ENCODE assay signal across 9 cellular contexts in genomic region chr15:41917767-41918430, GRCh38. TPM values are rescaled to one million over a fixed set of nuclear protein-coding genes. Genes with fewer than 3 reads are reported as not detected.
DNase-seq lines count a peak whose midpoint lies in the region; ATAC-seq and TF ChIP-seq lines count a peak whose summit lies in the region.
"Had no signal": no experiment of that assay in that cellular context is flagged by ENCODE, and none has a peak within 500 bp of the region (broad histone marks: within the 10 kb centered on the region; RNA-seq: fewer than 3 reads in every experiment).

No MANE protein-coding gene starts in this region.

- peaks cover 5% of the 10 kb centered on the region for H3K4me1 Mint-ChIP-seq in activated T-helper 17 cell treated with anti-CD3 and anti-CD28 coated beads, Interleukin-2, amount 50 U/mL, for 72 hours
- H3K4me1 Mint-ChIP-seq in CD4-positive, alpha-beta memory T cell: peaks cover 2 to 10% (median 7%) of the 10 kb centered on the region in 4 donors

- H3K27me3 Mint-ChIP-seq in activated T-helper 17 cell treated with anti-CD3 and anti-CD28 coated beads, Interleukin-2, amount 50 U/mL, for 72 hours: no peaks in the 10 kb centered on the region
- no peaks in the 10 kb centered on the region for H3K27me3 Mint-ChIP-seq in CD4-positive, alpha-beta memory T cell

- no peak overlapping the region for H3K4me3 Mint-ChIP-seq in activated T-helper 17 cell treated with anti-CD3 and anti-CD28 coated beads, Interleukin-2, amount 50 U/mL, for 72 hours
- no peak overlapping the region for H3K4me3 Mint-ChIP-seq in CD4-positive, alpha-beta memory T cell

- no peaks in the 10 kb centered on the region for H3K9me3 Mint-ChIP-seq in activated T-helper 17 cell treated with anti-CD3 and anti-CD28 coated beads, Interleukin-2, amount 50 U/mL, for 72 hours
- no peaks in the 10 kb centered on the region for H3K9me3 Mint-ChIP-seq in CD4-positive, alpha-beta memory T cell

- H3K4me1 ChIP-seq in heart left ventricle: peaks cover 27 to 100% (median 94%) of the 10 kb centered on the region in 12 donors
- H3K4me1 ChIP-seq in CD4-positive, alpha-beta memory T cell (ENCODE audit: insufficient read depth, low read length): no peaks in the 10 kb centered on the region

- peak overlapping the region; percentile 42 to 93 (median 83) for H3K27ac ChIP-seq in heart left ventricle
- no peak overlapping the region for H3K27ac ChIP-seq in CD4-positive, alpha-beta memory T cell (ENCODE audit: low read depth, low read length)

- TF ChIP-seq POLR2A in heart left ventricle (IDR thresholded peaks at IDR 0.05): no peak

- DNase-seq in HPDE6-E6E7 (ENCODE audit: extremely low spot score): peak; percentile 83
- peak in 2 of 5 donors; percentile 68 to 70 for DNase-seq in heart left ventricle
- DNase-seq in superior temporal gyrus (ENCODE audit: extremely low spot score): peak; percentile 45
- no peak for DNase-seq in CD4-positive, alpha-beta memory T cell
- no peak for DNase-seq in activated CD4-positive, alpha-beta T cell treated with anti-CD3 and anti-CD28 coated beads for 1 hour
- DNase-seq in NCI-H146 treated with DMSO at 0.1 percent for 48 hours (lab: John Stamatoyannopoulos, UW; ENCODE audit: unreplicated experiment): no peak
- DNase-seq: central memory CD4-positive, alpha-beta T cell had no signal

- H3K36me3 Mint-ChIP-seq in activated T-helper 17 cell treated with anti-CD3 and anti-CD28 coated beads, Interleukin-2, amount 50 U/mL, for 72 hours (ENCODE audit: low read depth): peaks cover 97% of the 10 kb centered on the region
- H3K36me3 Mint-ChIP-seq in CD4-positive, alpha-beta memory T cell: peaks cover 42 to 60% of the 10 kb centered on the region in 2 donors

- no peak for TF ChIP-seq CTCF in heart left ventricle (IDR thresholded peaks at IDR 0.05)

- no peaks in the 10 kb centered on the region for H3K27me3 ChIP-seq in heart left ventricle
- H3K27me3 ChIP-seq in CD4-positive, alpha-beta memory T cell (ENCODE audit: insufficient read depth, low read length): no peaks in the 10 kb centered on the region

- no peak overlapping the region for H3K27ac Mint-ChIP-seq in activated T-helper 17 cell treated with anti-CD3 and anti-CD28 coated beads, Interleukin-2, amount 50 U/mL, for 72 hours
- peak overlapping the region in 2 of 7 donors; percentile 15 to 61 for H3K27ac Mint-ChIP-seq in CD4-positive, alpha-beta memory T cell

- 42 to 55% (median 47%) methylated on average over 9 to 10 of the region's 10 CpGs for WGBS in heart left ventricle, 4 donors

- CTCF ChIA-PET in CD4-positive, alpha-beta memory T cell (lab: Charles Lee; ENCODE audit: partially characterized antibody): interaction anchor here (1.0 to 1.2 kb wide), 2 partner anchors 11 to 17 kb away, joined by 3 read pairs; no protein-coding TSS in a partner anchor

- H3K36me3 ChIP-seq in heart left ventricle: peaks cover 0 to 64% (median 12%) of the 10 kb centered on the region in 9 donors
- H3K36me3 ChIP-seq in CD4-positive, alpha-beta memory T cell (ENCODE audit: insufficient read depth, low read length): peaks cover 11% of the 10 kb centered on the region

- H3K9me3 ChIP-seq in heart left ventricle: no peaks in the 10 kb centered on the region
- H3K9me3 ChIP-seq in CD4-positive, alpha-beta memory T cell (ENCODE audit: control insufficient read depth in 1 of 2, low read length in 2 of 2): no peaks in the 10 kb centered on the region

- peak; percentile 24 for ATAC-seq in activated T-helper 17 cell treated with anti-CD3 and anti-CD28 coated beads, Interleukin-2, amount 50 U/mL, for 72 hours (replicated peaks)
- ATAC-seq in heart left ventricle: peak; percentile 23 to 64 (median 45)
- ATAC-seq in GM21367 (IDR thresholded peaks at IDR 0.05; ENCODE audit: unreplicated experiment): no peak

- no peak overlapping the region for H3K4me3 ChIP-seq in heart left ventricle
- H3K4me3 ChIP-seq in CD4-positive, alpha-beta memory T cell (ENCODE audit: low read length in 2 of 2): no peak overlapping the region

- POLR2A ChIA-PET in CD4-positive, alpha-beta memory T cell (lab: Charles Lee; ENCODE audit: partially characterized antibody): interaction anchor here (0.9 kb wide), 1 partner anchor 19 kb away, joined by 3 read pairs; no protein-coding TSS in a partner anchor

- intact Hi-C loops in heart left ventricle (cut with DNase I): loop anchor here in 5 of 10 donors (5.0 to 10.0 kb wide), 4 partner anchors 47 to 137 kb away; partner anchors contain the start of gene EHD4 (in 2 of the 5)
- intact Hi-C loops in CD4-positive, alpha-beta memory T cell (cut with micrococcal nuclease): no loop called here

RNA-seq across cellular contexts. Expression of gene SPTBN5, which starts 24.0 kb away (rescaled TPM):
- 1 to 10 TPM; 2.4 to 4.9 TPM for total RNA-seq in activated T-helper 17 cell treated with anti-CD3 and anti-CD28 coated beads, Interleukin-2, amount 50 U/mL, for 72 hours
- 1 to 10 TPM in 8 of 9 donors, under 1 TPM in 1; 0.31 to 5.6 (median 1.7) TPM for total RNA-seq in heart left ventricle
- polyA plus RNA-seq in heart left ventricle: 1 to 10 TPM; 1.3 to 3.2 TPM
- 1 to 10 TPM; 2.4 to 2.7 TPM for total RNA-seq in CD4-positive, alpha-beta memory T cell
- polyA plus RNA-seq in CD4-positive, alpha-beta memory T cell: under 1 TPM in 1 of 2 donors, not detected in 1; 0.03 TPM

RNA-seq across cellular contexts. Expression of gene EHD4, which starts 54.5 kb away (rescaled TPM):
- 10 to 100 TPM; 51.0 to 56.3 TPM for total RNA-seq in activated T-helper 17 cell treated with anti-CD3 and anti-CD28 coated beads, Interleukin-2, amount 50 U/mL, for 72 hours
- 10 to 100 TPM; 28.2 to 70.8 (median 43.9) TPM for total RNA-seq in heart left ventricle
- 10 to 100 TPM; 25.6 to 46.5 TPM for polyA plus RNA-seq in heart left ventricle
- 10 to 100 TPM; 15.2 to 15.6 TPM for total RNA-seq in CD4-positive, alpha-beta memory T cell
- polyA plus RNA-seq in CD4-positive, alpha-beta memory T cell: 10 to 100 TPM; 13.9 to 16.4 TPM

Comparison
In these comparisons a context has a peak if more than half of its experiments do, and no peak if none do; other contexts are left out.
1. DNase-seq: peak in HPDE6-E6E7 (single experiment) and superior temporal gyrus (single experiment); none in CD4-positive, alpha-beta memory T cell (0 of 5), activated CD4-positive, alpha-beta T cell treated with anti-CD3 and anti-CD28 coated beads for 1 hour (single experiment) and NCI-H146 treated with DMSO at 0.1 percent for 48 hours (single experiment).